ENCODE assay signal across 12 cellular contexts in genomic region chr7:98646465-98646864, GRCh38. TPM values are rescaled to one million over a fixed set of nuclear protein-coding genes. Genes with fewer than 3 reads are reported as not detected.
"Had no signal": no experiment of that assay in that cellular context is flagged by ENCODE, and none has a peak within 500 bp of the region (broad histone marks: within the 10 kb centered on the region; RNA-seq: fewer than 3 reads in every experiment).

No MANE protein-coding gene starts in this region.

- FAIRE-seq: H1, H54 had no signal

- DNase-seq: GM23248, GOT3, H7, H9, HCEC 1CT, HFFc6 had no signal

- H3K9ac ChIP-seq: GM23248 had no signal

- H3K4me1 Mint-ChIP-seq: GM23338 had no signal

- ATAC-seq: GM23338, HCT116 had no signal

- H3K27ac ChIP-seq: GM23248 had no signal

- H3K4me3 ChIP-seq: GM23248, GM23338, HAP-1 had no signal

- H3K36me3 ChIP-seq: HAP-1 had no signal

- H2AFZ ChIP-seq: GM23248, GM23338 had no signal

- H3K4me3 Mint-ChIP-seq: GM23338, H9, HFFc6 had no signal

- H3K4me2 ChIP-seq: GM23338 had no signal

- H3K27ac Mint-ChIP-seq: GM23338, H9, HFFc6 had no signal

RNA-seq across cellular contexts. Expression of gene NPTX2, which starts 29.4 kb away (rescaled TPM):
- total RNA-seq: H4, HFFc6 had no signal
